Comparison of ENCODE assay signal across 8 cellular contexts in genomic region chr19:35869327-35870123, GRCh38. TPM values are rescaled to one million over a fixed set of nuclear protein-coding genes. Genes with fewer than 3 reads are reported as not detected.
DNase-seq lines count a peak whose midpoint lies in the region; ATAC-seq, FAIRE-seq and TF ChIP-seq lines count a peak whose summit lies in the region.

No MANE protein-coding gene starts in this region.

- H3K27me3 ChIP-seq in Caco-2 (replicated peaks; ENCODE audit: control insufficient read depth, insufficient read depth, low read length): no peaks in the 10 kb centered on the region; the same call in 1 of the 2 replicates
- H3K27me3 ChIP-seq in colonic mucosa: peaks cover 11% of the 10 kb centered on the region
- peaks cover 0 to 18% of the 10 kb centered on the region in 2 donors for H3K27me3 ChIP-seq in right lobe of liver

- no peaks in the 10 kb centered on the region for H3K36me3 Mint-ChIP-seq in Caco-2 (ENCODE audit: insufficient read depth, unreplicated experiment)

- peaks cover 31% of the 10 kb centered on the region for H3K27me3 Mint-ChIP-seq in Caco-2 (ENCODE audit: insufficient read depth, unreplicated experiment)

- H3K4me1 Mint-ChIP-seq in Caco-2 (ENCODE audit: low read depth, unreplicated experiment): peaks cover 9% of the 10 kb centered on the region

- FAIRE-seq in kidney (lab: Jason Lieb, UNC): no peak

- H3K9me3 Mint-ChIP-seq in Caco-2 (ENCODE audit: unreplicated experiment): no peaks in the 10 kb centered on the region

- DNase-seq in Caco-2: peak; percentile 86 to 90
- peak; percentile 83 for DNase-seq in NCI-H524 treated with DMSO at 0.1 percent for 48 hours (lab: John Stamatoyannopoulos, UW)
- peak; percentile 81 for DNase-seq in activated CD4-positive, alpha-beta T cell treated with anti-CD3 and anti-CD28 coated beads, Interleukin-2, amount 50 U/mL, for 1 hour
- peak; percentile 71 for DNase-seq in colonic mucosa
- peak in 1 of 3 donors; percentile 41 for DNase-seq in right lobe of liver
- peak; percentile 43 for DNase-seq in stimulated activated CD8-positive, alpha-beta memory T cell treated with anti-CD3 and anti-CD28 coated beads, Interleukin-12 subunit alpha, Interleukin-12 subunit beta, amount 100 ng/mL, for 1 hour (ENCODE audit: low read depth)
- no peak for DNase-seq in kidney

- H3K9ac ChIP-seq in colonic mucosa (ENCODE audit: low read depth in 2 of 2, low read length in 2 of 2) (no peak overlapping the region), kidney (ENCODE audit: low read length in 2 of 2) (no peak overlapping the region)

- TF ChIP-seq CTCF in Caco-2 (IDR thresholded peaks at IDR 0.05; ENCODE audit: insufficient read depth in 1 of 2, low read depth in 1 of 2, low read length in 1 of 2, severe bottlenecking in 1 of 2, unreplicated experiment in 1 of 2) (no peak), colonic mucosa (IDR thresholded peaks at IDR 0.05) (no peak), right lobe of liver (IDR thresholded peaks at IDR 0.05) (no peak), kidney (IDR thresholded peaks at IDR 0.05; ENCODE audit: borderline replicate concordance, extremely low read depth, insufficient read depth) (no peak)

- H3K4me3 Mint-ChIP-seq in Caco-2 (ENCODE audit: unreplicated experiment): peak overlapping the region; percentile 75

- TF ChIP-seq POLR2A in right lobe of liver (IDR thresholded peaks at IDR 0.05): no peak

- no peaks in the 10 kb centered on the region for H3K9me3 ChIP-seq in Caco-2
- no peaks in the 10 kb centered on the region for H3K9me3 ChIP-seq in colonic mucosa
- no peaks in the 10 kb centered on the region for H3K9me3 ChIP-seq in right lobe of liver
- no peaks in the 10 kb centered on the region for H3K9me3 ChIP-seq in kidney (ENCODE audit: control insufficient read depth in 1 of 2, low read length in 2 of 2)

- CTCF ChIA-PET in Caco-2 (lab: Charles Lee): interaction anchor here (0.5 to 1.6 kb wide), 5 partner anchors 10 to 359 kb away, joined by 3 to 8 read pairs (median 3); no protein-coding TSS in a partner anchor

- no peaks in the 10 kb centered on the region; the same call in none of the 2 replicates for H3K36me3 ChIP-seq in Caco-2 (ENCODE audit: control insufficient read depth, insufficient read depth, low read length)
- H3K36me3 ChIP-seq in colonic mucosa: no peaks in the 10 kb centered on the region
- H3K36me3 ChIP-seq in right lobe of liver: no peaks in the 10 kb centered on the region
- H3K36me3 ChIP-seq in kidney (ENCODE audit: control insufficient read depth in 1 of 2, insufficient read depth in 2 of 2, low read length in 2 of 2): no peaks in the 10 kb centered on the region

- peak; percentile 61 for ATAC-seq in HG03175 (IDR thresholded peaks at IDR 0.05; ENCODE audit: unreplicated experiment)
- peak; percentile 6 to 56 (median 44) for ATAC-seq in right lobe of liver

- BruUV-seq in Caco-2 (replicated peaks; lab: Mats Ljungman, UMichigan): no TSS peak

- H3K4me1 ChIP-seq in Caco-2 (peaks cover 23% of the 10 kb centered on the region), colonic mucosa (peaks cover 7% of the 10 kb centered on the region), right lobe of liver (peaks cover 0 to 14% (median 0%) of the 10 kb centered on the region in 4 donors), kidney (ENCODE audit: control insufficient read depth in 1 of 2, insufficient read depth in 1 of 2, low read depth in 1 of 2, low read length in 2 of 2) (peaks cover 0 to 6% of the 10 kb centered on the region in 2 donors)

- POLR2A ChIA-PET in Caco-2 (lab: Charles Lee): interaction anchor here (0.6 kb wide), 1 partner anchor 47 kb away, joined by 6 read pairs; no protein-coding TSS in a partner anchor

- H3K27ac ChIP-seq in colonic mucosa (no peak overlapping the region), right lobe of liver (no peak overlapping the region), kidney (ENCODE audit: low read depth in 2 of 2, low read length in 2 of 2) (no peak overlapping the region)

- WGBS in right lobe of liver (ENCODE audit: insufficient coverage, low coverage, low lambda C conversion rate, missing lambda C conversion rate): 4% methylated on average over 15 of the region's 51 CpGs

- no peak overlapping the region for H3K27ac Mint-ChIP-seq in Caco-2 (ENCODE audit: unreplicated experiment)

- H3K4me3 ChIP-seq in Caco-2 (ENCODE audit: low read depth, low read length): peak overlapping the region; percentile 46
- H3K4me3 ChIP-seq in colonic mucosa: no peak overlapping the region
- no peak overlapping the region for H3K4me3 ChIP-seq in right lobe of liver
- no peak overlapping the region for H3K4me3 ChIP-seq in kidney (ENCODE audit: low read length in 2 of 2)

- intact Hi-C loops in Caco-2 (cut with micrococcal nuclease; ENCODE audit: unreplicated experiment) (loop anchor here (1.0 kb wide), 1 partner anchor 10 kb away; no protein-coding TSS in a partner anchor), colonic mucosa (cut with DNase I) (no loop called here), right lobe of liver (cut with DNase I) (no loop called here), kidney (cut with DNase I) (no loop called here)

RNA-seq across cellular contexts. Expression of gene APLP1, which starts 1.2 kb away (rescaled TPM):
- total RNA-seq in Caco-2 (2022): 4.6 and 6.5 TPM in 2 replicates
- 1 to 10 TPM; 2.6 to 3.7 TPM for total RNA-seq in colonic mucosa
- total RNA-seq in right lobe of liver: 1 to 10 TPM in 1 of 6 experiments, under 1 TPM in 2, not detected in 3; 0.27 to 1.5 (median 0.37) TPM
- 3.8 TPM for total RNA-seq in kidney
- 13.6 TPM for polyA plus RNA-seq in kidney (ENCODE audit: insufficient read depth, low read depth, low replicate concordance)

RNA-seq across cellular contexts. Expression of gene KIRREL2, which starts 12.8 kb away (rescaled TPM):
- total RNA-seq in Caco-2 (2022) (0.14 TPM in 1 of 2 replicates, not detected in the other), colonic mucosa (under 1 TPM in 1 of 2 donors, not detected in 1; 0.13 TPM), right lobe of liver (not detected), kidney (not detected)
- polyA plus RNA-seq in kidney (ENCODE audit: insufficient read depth, low read depth, low replicate concordance): 0.82 TPM

RNA-seq across cellular contexts. Expression of gene NPHS1, which starts 17.2 kb away (rescaled TPM):
- total RNA-seq in Caco-2 (2022): not detected in 2 replicates
- not detected for total RNA-seq in colonic mucosa
- not detected for total RNA-seq in right lobe of liver
- 0.25 TPM for total RNA-seq in kidney
- 39.7 TPM for polyA plus RNA-seq in kidney (ENCODE audit: insufficient read depth, low read depth, low replicate concordance)

RNA-seq across cellular contexts. Expression of gene NFKBID, which starts 30.8 kb away (rescaled TPM):
- total RNA-seq in Caco-2 (2022) (8.0 and 10.5 TPM in 2 replicates), colonic mucosa (10 to 100 TPM in 1 of 2 donors, 1 to 10 TPM in 1; 8.6 to 11.2 TPM), right lobe of liver (1 to 10 TPM; 1.0 to 2.6 (median 1.7) TPM), kidney (23.9 TPM)
- 1.9 TPM for polyA plus RNA-seq in kidney (ENCODE audit: insufficient read depth, low read depth, low replicate concordance)

RNA-seq across cellular contexts. Expression of gene HCST, which starts 32.8 kb away (rescaled TPM):
- not detected in 2 replicates for total RNA-seq in Caco-2 (2022)
- 1 to 10 TPM; 2.4 to 4.8 TPM for total RNA-seq in colonic mucosa
- total RNA-seq in right lobe of liver: 1 to 10 TPM in 5 of 6 experiments, not detected in 1; 1.7 to 4.2 (median 2.4) TPM
- 16.7 TPM for total RNA-seq in kidney
- 10.6 TPM for polyA plus RNA-seq in kidney (ENCODE audit: insufficient read depth, low read depth, low replicate concordance)
